27 cellular contexts compared by ENCODE assay signal in the genomic region with DNA sequence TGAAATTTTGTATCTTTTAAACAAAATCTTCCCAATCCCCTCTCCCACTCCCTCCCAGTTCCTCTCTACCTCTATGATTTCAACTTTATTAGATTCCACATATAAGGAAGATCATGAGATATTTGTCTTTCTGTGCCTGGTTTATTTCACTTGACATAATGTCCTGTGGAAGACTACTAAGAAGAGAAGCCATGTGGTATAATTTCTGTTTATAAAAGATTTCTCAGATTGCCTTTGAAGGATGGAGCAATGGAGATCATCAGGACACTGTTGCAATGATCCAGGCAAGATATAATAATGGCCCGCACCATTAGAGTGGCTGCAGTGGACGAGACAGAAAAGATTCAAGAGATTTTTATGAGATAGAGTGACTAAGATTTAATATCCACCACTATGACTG. TPM values are rescaled to one million over a fixed set of nuclear protein-coding genes. Genes with fewer than 3 reads are reported as not detected.
"Had no signal": no experiment of that assay in that cellular context is flagged by ENCODE, and none has a peak within 500 bp of the region (broad histone marks: within the 10 kb centered on the region; RNA-seq: fewer than 3 reads in every experiment).

No MANE protein-coding gene starts in this region.

- H3K4me3 ChIP-seq: stomach, suprapubic skin, testis, thoracic aorta, thyroid gland, tibial artery, tibial nerve, transverse colon, upper lobe of left lung, upper lobe of right lung, uterus, vagina had no signal

- H3K36me3 ChIP-seq: stomach, suprapubic skin, thoracic aorta, thyroid gland, tibial artery, tibial nerve, transverse colon, upper lobe of left lung, upper lobe of right lung, uterus, vagina had no signal

- DNase-seq: stimulated activated CD4-positive, alpha-beta T cell treated with anti-CD3 and anti-CD28 coated beads, Interleukin-2, amount 100 ng/mL, for 48 hours; stimulated activated CD4-positive, alpha-beta T cell treated with anti-CD3 and anti-CD28 coated beads, Interleukin-4, amount 100 ng/mL, for 1 hour; stimulated activated CD4-positive, alpha-beta T cell treated with anti-CD3 and anti-CD28 coated beads, Interleukin-4, amount 100 ng/mL, for 24 hours; stimulated activated CD4-positive, alpha-beta T cell treated with anti-CD3 and anti-CD28 coated beads, Interleukin-4, amount 100 ng/mL, for 4 hours; stimulated activated CD8-positive, alpha-beta memory T cell treated with anti-CD3 and anti-CD28 coated beads, Interleukin-4, amount 100 ng/mL, for 48 hours; stimulated activated naive B cell treated with anti-CD40 and anti-IgM and Interleukin-4, amounts not matched to agents 10 μg/mL and 1 μg/mL and 100 μg/mL, for 72 hours; stimulated activated naive CD4-positive, alpha-beta T cell; stimulated activated naive CD4-positive, alpha-beta T cell treated with Interleukin-2 at 50 U/mL for 16 hours; stimulated activated naive CD8-positive, alpha-beta T cell treated with anti-CD3 and anti-CD28 coated beads, Interleukin-15, amount 100 ng/mL, for 72 hours; stimulated activated naive CD8-positive, alpha-beta T cell treated with anti-CD3 and anti-CD28 coated beads, Interleukin-15, Interleukin-2, amounts not matched to agents 100 U/mL and 50 U/mL, for 24 hours; stomach; substantia nigra; testis; thyroid gland; tibial artery; transverse colon; trophoblast cell; upper lobe of left lung; upper lobe of right lung; uterus had no signal

- ATAC-seq: stimulated activated effector memory CD8-positive, alpha-beta T cell treated with anti-CD3 and anti-CD28 coated beads, Interleukin-12 subunit alpha, Interleukin-12 subunit beta, amount 100 ng/mL, for 72 hours; stimulated activated memory B cell treated with anti-CD40 and anti-IgM and Interleukin-4, amounts not matched to agents 10 μg/mL and 1 μg/mL and 100 μg/mL, for 72 hours; stimulated activated naive B cell treated with anti-CD40 and anti-IgM and Interleukin-4, amounts not matched to agents 10 μg/mL and 1 μg/mL and 100 μg/mL, for 72 hours; stimulated activated naive CD8-positive, alpha-beta T cell treated with anti-CD3 and anti-CD28 coated beads, Interleukin-15, amount 100 ng/mL, for 72 hours; stimulated activated naive CD8-positive, alpha-beta T cell treated with anti-CD3 and anti-CD28 coated beads, Interleukin-15, Interleukin-2, amounts not matched to agents 100 U/mL and 50 U/mL, for 24 hours; upper lobe of right lung had no signal

- H3K27me3 ChIP-seq: suprapubic skin, testis, thyroid gland, tibial artery, tibial nerve, transverse colon, upper lobe of left lung, upper lobe of right lung, uterus, vagina had no signal

- H3K9me3 ChIP-seq: stomach, suprapubic skin, testis, thoracic aorta, thyroid gland, tibial artery, tibial nerve, transverse colon, upper lobe of left lung, upper lobe of right lung, uterus, vagina had no signal

- H3K4me1 ChIP-seq: stomach, suprapubic skin, testis, thyroid gland, tibial artery, tibial nerve, transverse colon, upper lobe of left lung, upper lobe of right lung, uterus, vagina had no signal

- H3K27ac ChIP-seq: stomach, suprapubic skin, testis, thoracic aorta, thyroid gland, tibial artery, tibial nerve, transverse colon, upper lobe of left lung, upper lobe of right lung, uterus, vagina had no signal

RNA-seq across cellular contexts. Expression of a gene that starts 13.1 kb away (rescaled TPM):
- total RNA-seq: suprapubic skin, thoracic aorta, thyroid gland, tibial nerve, upper lobe of left lung, upper lobe of right lung, ureter had no signal
